In the genomic region with DNA sequence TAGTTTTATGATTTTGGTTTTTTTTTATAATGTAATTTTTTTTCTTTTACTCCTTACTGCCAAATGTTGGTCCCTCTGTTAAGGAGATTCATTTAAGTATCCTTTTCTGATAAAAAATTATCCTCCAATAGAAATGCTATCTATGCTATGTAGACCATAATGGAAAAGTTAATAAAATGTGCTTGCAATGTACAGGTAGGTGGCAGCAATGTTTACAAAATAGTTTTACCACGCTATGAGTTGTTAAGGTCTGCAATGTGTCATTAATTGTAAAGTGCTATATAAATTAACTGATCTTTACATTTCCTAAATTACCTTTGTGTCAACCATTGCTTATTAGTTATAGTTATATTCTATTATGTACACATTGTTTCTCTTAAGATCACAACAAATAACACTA, we compare ENCODE assay signal across 8 cellular contexts.
DNase-seq lines count a peak whose midpoint lies in the region; ATAC-seq and TF ChIP-seq lines count a peak whose summit lies in the region.

No MANE protein-coding gene starts in this region.

- ATAC-seq in HG02588 (IDR thresholded peaks at IDR 0.05; ENCODE audit: unreplicated experiment), result peak; percentile 23
- no peak for ATAC-seq in activated CD4-positive, CD25-positive, alpha-beta regulatory T cell treated with anti-CD3 and anti-CD28 coated beads, Interleukin-2, amount 50 U/mL, for 24 hours

- peak; percentile 8 for DNase-seq in SKM-1 treated with dmso at 0.1 percent for 144 hours (lab: John Stamatoyannopoulos, UW; ENCODE audit: unreplicated experiment)
- DNase-seq in SKM-1 (lab: John Stamatoyannopoulos, UW; ENCODE audit: unreplicated experiment), result no peak
- peak; percentile 17 for DNase-seq in NCI-H1417 treated with DMSO at 0.1 percent for 48 hours (lab: John Stamatoyannopoulos, UW)
- peak; percentile 67 for DNase-seq in choroid plexus epithelial cell (ENCODE audit: low read depth)
- DNase-seq in stimulated activated CD4-positive, alpha-beta T cell treated with anti-CD3 and anti-CD28 coated beads, Interleukin-1b, Interleukin-23, amount 100 ng/mL, for 48 hours, result no peak
- DNase-seq in effector CD4-positive, alpha-beta T cell, result no peak

- peak; percentile 49 for TF ChIP-seq CTCF in choroid plexus epithelial cell (conservative IDR thresholded peaks at IDR 0.05; ENCODE audit: low read depth, low read length)

- H3K4me3 ChIP-seq in choroid plexus epithelial cell (ENCODE audit: low read depth, low read length), result no peak overlapping the region

Comparison
In these comparisons a context has a peak if more than half of its experiments do, and no peak if none do; other contexts are left out.
1. DNase-seq: peak in SKM-1 treated with dmso at 0.1 percent for 144 hours (single experiment), NCI-H1417 treated with DMSO at 0.1 percent for 48 hours (single experiment) and choroid plexus epithelial cell (single experiment); none in SKM-1 (single experiment), stimulated activated CD4-positive, alpha-beta T cell treated with anti-CD3 and anti-CD28 coated beads, Interleukin-1b, Interleukin-23, amount 100 ng/mL, for 48 hours (single experiment) and effector CD4-positive, alpha-beta T cell (single experiment).